15 cellular contexts compared by ENCODE assay signal in genomic region chr10:1063232-1063862, GRCh38. TPM values are rescaled to one million over a fixed set of nuclear protein-coding genes. Genes with fewer than 3 reads are reported as not detected.
DNase-seq lines count a peak whose midpoint lies in the region; ATAC-seq and TF ChIP-seq lines count a peak whose summit lies in the region.
"Had no signal": no experiment of that assay in that cellular context is flagged by ENCODE, and none has a peak within 500 bp of the region (broad histone marks: within the 10 kb centered on the region; RNA-seq: fewer than 3 reads in every experiment).

No MANE protein-coding gene starts in this region.

- no peaks in the 10 kb centered on the region for H3K9me3 Mint-ChIP-seq in activated naive CD4-positive, alpha-beta T cell treated with anti-CD3 and anti-CD28 coated beads for 36 hours
- no peaks in the 10 kb centered on the region for H3K9me3 Mint-ChIP-seq in activated CD4-positive, alpha-beta memory T cell treated with anti-CD3 and anti-CD28 coated beads for 36 hours
- no peaks in the 10 kb centered on the region for H3K9me3 Mint-ChIP-seq in stimulated activated naive B cell treated with anti-CD40 and anti-IgM and Interleukin-4, amounts not matched to agents 10 μg/mL and 1 μg/mL and 100 μg/mL, for 72 hours

- WGBS in mammary epithelial cell (ENCODE audit: low coverage, missing lambda C conversion rate), result 94% methylated on average over 4 of the region's 7 CpGs
- WGBS in prostate gland, result 88% methylated on average over 7 of the region's 7 CpGs

- H3K79me2 ChIP-seq in mammary epithelial cell (ENCODE audit: insufficient read depth, low read length), result peaks cover 87% of the 10 kb centered on the region

- peak overlapping the region; percentile 30 for H3K4me3 Mint-ChIP-seq in activated naive CD4-positive, alpha-beta T cell treated with anti-CD3 and anti-CD28 coated beads for 36 hours
- H3K4me3 Mint-ChIP-seq in activated CD4-positive, alpha-beta memory T cell treated with anti-CD3 and anti-CD28 coated beads for 36 hours, result no peak overlapping the region
- H3K4me3 Mint-ChIP-seq in stimulated activated naive B cell treated with anti-CD40 and anti-IgM and Interleukin-4, amounts not matched to agents 10 μg/mL and 1 μg/mL and 100 μg/mL, for 72 hours, result no peak overlapping the region

- BruUV-seq in mammary epithelial cell (replicated peaks; lab: Mats Ljungman, UMichigan), result no TSS peak

- no peak overlapping the region for H3K9ac ChIP-seq in mammary epithelial cell (ENCODE audit: insufficient read depth, low read length)

- no peak overlapping the region for H3K4me2 ChIP-seq in mammary epithelial cell (ENCODE audit: insufficient read depth, low read depth, low read length)

- intact Hi-C loops in activated naive CD4-positive, alpha-beta T cell treated with anti-CD3 and anti-CD28 coated beads for 36 hours (cut with micrococcal nuclease), result loop anchor here (2.0 kb wide), 1 partner anchor 15 kb away; the partner anchor contains the start of gene IDI1
- intact Hi-C loops in activated CD4-positive, alpha-beta memory T cell treated with anti-CD3 and anti-CD28 coated beads for 36 hours (cut with micrococcal nuclease), result loop anchor here (5.0 kb wide), 1 partner anchor 49 kb away; no protein-coding TSS in a partner anchor
- intact Hi-C loops in mammary epithelial cell (cut with micrococcal nuclease), result no loop called here
- intact Hi-C loops in prostate gland (cut with DNase I), result no loop called here

- TF ChIP-seq POLR2A in prostate gland (IDR thresholded peaks at IDR 0.05), result no peak

- dilution Hi-C loops in mammary epithelial cell (cut with HindIII; ENCODE audit: low sequenced_read_pairs), result no loop called here

- peak overlapping the region; percentile 34 for H3K27ac ChIP-seq in effector memory CD4-positive, alpha-beta T cell (ENCODE audit: insufficient read depth, low read length, poor library complexity, severe bottlenecking)
- no peak overlapping the region for H3K27ac ChIP-seq in mammary epithelial cell (ENCODE audit: insufficient read depth, low read depth, low read length)
- no peak overlapping the region for H3K27ac ChIP-seq in prostate gland
- H3K27ac ChIP-seq: uterus had no signal

- CTCF ChIA-PET in activated naive CD4-positive, alpha-beta T cell treated with anti-CD3 and anti-CD28 coated beads for 36 hours (lab: Charles Lee), result no interaction called here
- CTCF ChIA-PET in activated CD4-positive, alpha-beta memory T cell treated with anti-CD3 and anti-CD28 coated beads for 36 hours (lab: Charles Lee), result interaction anchor here (0.6 kb wide), 1 partner anchor 13 kb away, joined by 3 read pairs; no protein-coding TSS in a partner anchor
- CTCF ChIA-PET in mammary epithelial cell (lab: Charles Lee; ENCODE audit: low non-redundant PET), result no interaction called here

- POLR2A ChIA-PET in activated CD4-positive, alpha-beta memory T cell treated with anti-CD3 and anti-CD28 coated beads for 36 hours (lab: Charles Lee), result interaction anchor here (0.6 to 1.4 kb wide), 2 partner anchors 14 to 207 kb away, joined by 3 read pairs; partner anchors contain the start of gene IDI1

- no peaks in the 10 kb centered on the region for H4K20me1 ChIP-seq in mammary epithelial cell (ENCODE audit: insufficient read depth, low read length)

- in situ Hi-C loops in mammary epithelial cell (cut with MboI; ENCODE audit: low sequenced_read_pairs in 2 of 2), result no loop called here

- H3K4me3 ChIP-seq in effector memory CD4-positive, alpha-beta T cell (ENCODE audit: insufficient read depth, low read depth, low read length, poor library complexity, severe bottlenecking), result peak overlapping the region; percentile 22
- H3K4me3 ChIP-seq in mammary epithelial cell (replicated peaks in 1 of 3; ENCODE audit: insufficient read depth in 1 of 3, low read depth in 2 of 3, low read length in 3 of 3) (no peak overlapping the region), prostate gland (no peak overlapping the region)
- H3K4me3 ChIP-seq: uterus had no signal

- no peaks in the 10 kb centered on the region for H3K27me3 ChIP-seq in effector memory CD4-positive, alpha-beta T cell (replicated peaks; ENCODE audit: control insufficient read depth, insufficient read depth, low read length, poor library complexity, severe bottlenecking)
- H3K27me3 ChIP-seq in mammary epithelial cell (ENCODE audit: insufficient read depth, low read length) (no peaks in the 10 kb centered on the region), prostate gland (replicated peaks; ENCODE audit: insufficient read depth) (no peaks in the 10 kb centered on the region)
- H3K27me3 ChIP-seq: uterus had no signal

- H3K9me3 ChIP-seq in effector memory CD4-positive, alpha-beta T cell (ENCODE audit: control insufficient read depth, low read length), result no peaks in the 10 kb centered on the region
- H3K9me3 ChIP-seq in mammary epithelial cell (replicated peaks; ENCODE audit: insufficient read depth, low read length) (no peaks in the 10 kb centered on the region), prostate gland (no peaks in the 10 kb centered on the region)
- H3K9me3 ChIP-seq: uterus had no signal

- no peaks in the 10 kb centered on the region for H3K36me3 ChIP-seq in effector memory CD4-positive, alpha-beta T cell (ENCODE audit: control insufficient read depth, insufficient read depth, low read length)
- no peaks in the 10 kb centered on the region for H3K36me3 ChIP-seq in mammary epithelial cell (ENCODE audit: insufficient read depth, low read length)
- H3K36me3 ChIP-seq in prostate gland, result peaks cover 0 to 4% of the 10 kb centered on the region in 2 donors
- H3K36me3 ChIP-seq: uterus had no signal

- peaks cover 6% of the 10 kb centered on the region for H3K36me3 Mint-ChIP-seq in activated naive CD4-positive, alpha-beta T cell treated with anti-CD3 and anti-CD28 coated beads for 36 hours (ENCODE audit: low read depth)
- H3K36me3 Mint-ChIP-seq in activated CD4-positive, alpha-beta memory T cell treated with anti-CD3 and anti-CD28 coated beads for 36 hours, result peaks cover under 1% of the 10 kb centered on the region
- H3K36me3 Mint-ChIP-seq in stimulated activated naive B cell treated with anti-CD40 and anti-IgM and Interleukin-4, amounts not matched to agents 10 μg/mL and 1 μg/mL and 100 μg/mL, for 72 hours, result peaks cover 24 to 36% of the 10 kb centered on the region in 2 donors

- peaks cover 31% of the 10 kb centered on the region for H3K4me1 ChIP-seq in effector memory CD4-positive, alpha-beta T cell (ENCODE audit: control insufficient read depth, insufficient read depth, low read length, poor library complexity, severe bottlenecking)
- H3K4me1 ChIP-seq in mammary epithelial cell (ENCODE audit: insufficient read depth, low read length), result peaks cover 16% of the 10 kb centered on the region
- H3K4me1 ChIP-seq in prostate gland (replicated peaks), result no peaks in the 10 kb centered on the region
- H3K4me1 ChIP-seq: uterus had no signal

- no peak for ATAC-seq in stimulated activated naive B cell treated with anti-CD40 and anti-IgM and Interleukin-4, amounts not matched to agents 10 μg/mL and 1 μg/mL and 100 μg/mL, for 72 hours (replicated peaks)
- ATAC-seq in GM21447 (IDR thresholded peaks at IDR 0.05; ENCODE audit: unreplicated experiment), result no peak

- peak overlapping the region; percentile 70 for H3K27ac Mint-ChIP-seq in activated naive CD4-positive, alpha-beta T cell treated with anti-CD3 and anti-CD28 coated beads for 36 hours
- H3K27ac Mint-ChIP-seq in activated CD4-positive, alpha-beta memory T cell treated with anti-CD3 and anti-CD28 coated beads for 36 hours, result peak overlapping the region; percentile 74
- H3K27ac Mint-ChIP-seq in stimulated activated naive B cell treated with anti-CD40 and anti-IgM and Interleukin-4, amounts not matched to agents 10 μg/mL and 1 μg/mL and 100 μg/mL, for 72 hours, result peak overlapping the region; percentile 71

- H2AFZ ChIP-seq in mammary epithelial cell (ENCODE audit: low read depth, low read length), result no peak overlapping the region

- peaks cover 77% of the 10 kb centered on the region for H3K4me1 Mint-ChIP-seq in activated naive CD4-positive, alpha-beta T cell treated with anti-CD3 and anti-CD28 coated beads for 36 hours (ENCODE audit: low read depth)
- H3K4me1 Mint-ChIP-seq in activated CD4-positive, alpha-beta memory T cell treated with anti-CD3 and anti-CD28 coated beads for 36 hours (ENCODE audit: low read depth), result peaks cover 72% of the 10 kb centered on the region
- peaks cover 27 to 61% of the 10 kb centered on the region in 2 donors for H3K4me1 Mint-ChIP-seq in stimulated activated naive B cell treated with anti-CD40 and anti-IgM and Interleukin-4, amounts not matched to agents 10 μg/mL and 1 μg/mL and 100 μg/mL, for 72 hours

- TF ChIP-seq CTCF in mammary epithelial cell (conservative IDR thresholded peaks at IDR 0.05 in 1 of 2, IDR thresholded peaks at IDR 0.05 in 1 of 2; ENCODE audit: extremely low read depth in 1 of 2, insufficient read depth in 1 of 2, low read depth in 1 of 2, low read length in 2 of 2) (no peak), prostate gland (IDR thresholded peaks at IDR 0.05) (no peak)

- H3K27me3 Mint-ChIP-seq in activated naive CD4-positive, alpha-beta T cell treated with anti-CD3 and anti-CD28 coated beads for 36 hours (ENCODE audit: low read depth), result no peaks in the 10 kb centered on the region
- H3K27me3 Mint-ChIP-seq in activated CD4-positive, alpha-beta memory T cell treated with anti-CD3 and anti-CD28 coated beads for 36 hours, result no peaks in the 10 kb centered on the region
- no peaks in the 10 kb centered on the region for H3K27me3 Mint-ChIP-seq in stimulated activated naive B cell treated with anti-CD40 and anti-IgM and Interleukin-4, amounts not matched to agents 10 μg/mL and 1 μg/mL and 100 μg/mL, for 72 hours

- DNase-seq in activated naive CD4-positive, alpha-beta T cell treated with anti-CD3 and anti-CD28 coated beads for 36 hours, result peak; percentile 32
- no peak for DNase-seq in activated naive CD4-positive, alpha-beta T cell treated with anti-CD3 and anti-CD28 coated beads, Interleukin-2, amount 50 U/mL, for 16 hours
- peak; percentile 27 for DNase-seq in activated CD4-positive, alpha-beta memory T cell treated with anti-CD3 and anti-CD28 coated beads for 36 hours
- peak in 1 of 3 donors; percentile 23 for DNase-seq in effector memory CD4-positive, alpha-beta T cell
- no peak for DNase-seq in stimulated activated naive B cell treated with anti-CD40 and anti-IgM and Interleukin-4, amounts not matched to agents 10 μg/mL and 1 μg/mL and 100 μg/mL, for 72 hours
- DNase-seq in mammary epithelial cell, result no peak
- DNase-seq in prostate gland (ENCODE audit: low spot score), result no peak
- DNase-seq: DMS 273 treated with DMSO at 0.1 percent for 48 hours; Karpas-422; NK-92 treated with Interleukin-12 subunit alpha and Interleukin-12 subunit beta, amount 100 ng/mL, for 24 hours; uterus had no signal

RNA-seq across cellular contexts. Expression of gene WDR37, which starts 7.2 kb away (rescaled TPM):
- 10 to 100 TPM; 14.0 to 16.0 TPM for total RNA-seq in activated naive CD4-positive, alpha-beta T cell treated with anti-CD3 and anti-CD28 coated beads for 36 hours
- 10 to 100 TPM; 18.1 to 19.4 TPM for total RNA-seq in activated CD4-positive, alpha-beta memory T cell treated with anti-CD3 and anti-CD28 coated beads for 36 hours
- total RNA-seq in mammary epithelial cell (10 to 100 TPM; 17.3 to 25.0 TPM), prostate gland (10 to 100 TPM; 11.9 to 22.8 TPM)
- polyA plus RNA-seq in mammary epithelial cell, result 15.6 TPM
- polyA minus RNA-seq in mammary epithelial cell, result 18.0 TPM

RNA-seq across cellular contexts. Expression of gene IDI1, which starts 14.4 kb away (rescaled TPM):
- 10 to 100 TPM; 68.2 to 68.5 TPM for total RNA-seq in activated naive CD4-positive, alpha-beta T cell treated with anti-CD3 and anti-CD28 coated beads for 36 hours
- total RNA-seq in activated CD4-positive, alpha-beta memory T cell treated with anti-CD3 and anti-CD28 coated beads for 36 hours, result 10 to 100 TPM; 83.1 to 83.8 TPM
- total RNA-seq in mammary epithelial cell (10 to 100 TPM; 54.2 to 80.3 TPM), prostate gland (10 to 100 TPM; 30.9 to 36.8 TPM)
- polyA plus RNA-seq in mammary epithelial cell, result 88.3 TPM
- 62.7 TPM for polyA minus RNA-seq in mammary epithelial cell

RNA-seq across cellular contexts. Expression of gene IDI2, which starts 37.7 kb away (rescaled TPM):
- not detected for total RNA-seq in activated naive CD4-positive, alpha-beta T cell treated with anti-CD3 and anti-CD28 coated beads for 36 hours
- not detected for total RNA-seq in activated CD4-positive, alpha-beta memory T cell treated with anti-CD3 and anti-CD28 coated beads for 36 hours
- total RNA-seq in mammary epithelial cell (not detected), prostate gland (not detected)
- polyA plus RNA-seq in mammary epithelial cell, result not detected
- not detected for polyA minus RNA-seq in mammary epithelial cell
- total RNA-seq: lung microvascular endothelial cell, osteocyte, uterus had no signal
- polyA plus RNA-seq: AG04450 had no signal

Comparison
In these comparisons a context has a peak if more than half of its experiments do, and no peak if none do; other contexts are left out.
1. DNase-seq: peak in activated naive CD4-positive, alpha-beta T cell treated with anti-CD3 and anti-CD28 coated beads for 36 hours (single experiment) and activated CD4-positive, alpha-beta memory T cell treated with anti-CD3 and anti-CD28 coated beads for 36 hours (single experiment); none in activated naive CD4-positive, alpha-beta T cell treated with anti-CD3 and anti-CD28 coated beads, Interleukin-2, amount 50 U/mL, for 16 hours (single experiment), stimulated activated naive B cell treated with anti-CD40 and anti-IgM and Interleukin-4, amounts not matched to agents 10 μg/mL and 1 μg/mL and 100 μg/mL, for 72 hours (single experiment), mammary epithelial cell (single experiment) and prostate gland (single experiment).
2. intact Hi-C loops: an anchor here in activated naive CD4-positive, alpha-beta T cell treated with anti-CD3 and anti-CD28 coated beads for 36 hours (2.0 kb wide) and activated CD4-positive, alpha-beta memory T cell treated with anti-CD3 and anti-CD28 coated beads for 36 hours (5.0 kb wide); none called in mammary epithelial cell and prostate gland.
3. Peak in every context shown above with its lines, with median percentiles within 50 percentile points of each other: H3K27ac Mint-ChIP-seq.